Comparison of ENCODE assay signal across 17 cellular contexts in genomic region chr15:91790826-91791225, GRCh38.
DNase-seq lines count a peak whose midpoint lies in the region; ATAC-seq, FAIRE-seq and TF ChIP-seq lines count a peak whose summit lies in the region.
"Had no signal": no experiment of that assay in that cellular context is flagged by ENCODE, and none has a peak within 500 bp of the region (broad histone marks: within the 10 kb centered on the region; RNA-seq: fewer than 3 reads in every experiment).

No MANE protein-coding gene starts in this region.

- H3K9me3 ChIP-seq in RWPE2 (ENCODE audit: severe bottlenecking) (no peaks in the 10 kb centered on the region), thyroid gland (no peaks in the 10 kb centered on the region)
- H3K9me3 ChIP-seq: BLaER1, ovary had no signal

- H3K36me3 ChIP-seq in RWPE2 (ENCODE audit: low read depth) (no peaks in the 10 kb centered on the region), thyroid gland (no peaks in the 10 kb centered on the region)
- H3K36me3 ChIP-seq: BLaER1, ovary had no signal

- TF ChIP-seq POLR2A in thyroid gland (IDR thresholded peaks at IDR 0.05) (no peak), GM12892 (IDR thresholded peaks at IDR 0.05; ENCODE audit: low read depth, low read length) (no peak)

- H3K27ac ChIP-seq in RWPE2 (ENCODE audit: poor library complexity, severe bottlenecking): no peak overlapping the region
- H3K27ac ChIP-seq in thyroid gland: peak overlapping the region; percentile 74 to 84 (median 80)
- H3K27ac ChIP-seq: BLaER1, ovary had no signal

- no peak for FAIRE-seq in GM12892 (lab: Jason Lieb, UNC)
- FAIRE-seq: HTR-8/SVneo had no signal

- peaks cover 7% of the 10 kb centered on the region for H3K27me3 ChIP-seq in RWPE2 (ENCODE audit: insufficient read depth, poor library complexity, severe bottlenecking)
- no peaks in the 10 kb centered on the region for H3K27me3 ChIP-seq in thyroid gland
- H3K27me3 ChIP-seq: BLaER1, ovary had no signal

- WGBS in thyroid gland, 2 donors: 22 to 40% methylated on average over 4 of the region's 4 CpGs

- intact Hi-C loops in thyroid gland (cut with DNase I): no loop called here

- H3K4me1 ChIP-seq in RWPE2 (ENCODE audit: insufficient read depth, poor library complexity, severe bottlenecking) (peaks cover 5% of the 10 kb centered on the region), thyroid gland (peaks cover 19 to 22% of the 10 kb centered on the region in 2 donors)
- H3K4me1 ChIP-seq: BLaER1 had no signal

- peak; percentile 90 for ATAC-seq in RWPE2 (ENCODE audit: low read depth)
- ATAC-seq: activated CD8-positive, alpha-beta T cell treated with anti-CD3 and anti-CD28 coated beads, Interleukin-2, amount 10 ng/mL, durations not matched to agents 7 days and 5 days; T-helper 17 cell had no signal

- TF ChIP-seq CTCF in RWPE2 (IDR thresholded peaks at IDR 0.05; ENCODE audit: poor library complexity, severe bottlenecking): no peak
- no peak for TF ChIP-seq CTCF in fibroblast of mammary gland (conservative IDR thresholded peaks at IDR 0.05; ENCODE audit: control insufficient read depth, insufficient read depth, low read depth, low read length)
- TF ChIP-seq CTCF in thyroid gland (IDR thresholded peaks at IDR 0.05): no peak

- no peak overlapping the region for H3K4me3 ChIP-seq in RWPE2 (ENCODE audit: severe bottlenecking)
- H3K4me3 ChIP-seq in fibroblast of mammary gland (ENCODE audit: control insufficient read depth, low read depth, low read length): no peak overlapping the region
- H3K4me3 ChIP-seq in thyroid gland (replicated peaks in 1 of 3): no peak overlapping the region
- H3K4me3 ChIP-seq: BLaER1, ovary had no signal

- peak; percentile 83 for DNase-seq in NCI-H1694 (lab: John Stamatoyannopoulos, UW)
- no peak for DNase-seq in RWPE2 (ENCODE audit: low spot score)
- DNase-seq in fibroblast of mammary gland (ENCODE audit: low read depth): peak; percentile 7
- DNase-seq in thyroid gland: peak; percentile 95
- DNase-seq in MV-4-11 (lab: John Stamatoyannopoulos, UW): no peak
- DNase-seq in activated T-cell treated with anti-CD3 and anti-CD28 coated beads, Interleukin-2, amount 50 U/mL, for 1 hour: no peak
- no peak for DNase-seq in GM12892 (ENCODE audit: insufficient read length)
- DNase-seq: activated B cell treated with CpG ODN at 0.5 μM for 24 hours; activated CD8-positive, alpha-beta T cell treated with anti-CD3 and anti-CD28 coated beads, Interleukin-2, amount 10 ng/mL, durations not matched to agents 7 days and 5 days; activated T-cell treated with anti-CD3 and anti-CD28 coated beads, Interleukin-2, amount 50 U/mL, for 48 hours; cortex of kidney; Kasumi-1; NCI-H1417 treated with DMSO at 0.1 percent for 48 hours; ovary; T-helper 17 cell had no signal

Comparison
In these comparisons a context has a peak if more than half of its experiments do, and no peak if none do; other contexts are left out.
1. DNase-seq: peak in NCI-H1694 (single experiment), fibroblast of mammary gland (single experiment) and thyroid gland (2 of 2); none in RWPE2 (single experiment), MV-4-11 (single experiment), activated T-cell treated with anti-CD3 and anti-CD28 coated beads, Interleukin-2, amount 50 U/mL, for 1 hour (single experiment) and GM12892 (single experiment).